8 cellular contexts compared by ENCODE assay signal in genomic region chr12:92145731-92146496, GRCh38. TPM values are rescaled to one million over a fixed set of nuclear protein-coding genes. Genes with fewer than 3 reads are reported as not detected.
DNase-seq lines count a peak whose midpoint lies in the region; ATAC-seq and TF ChIP-seq lines count a peak whose summit lies in the region.

BTG1 (minus strand) TSS chr12:92145846; CDS start chr12:92145535, 311 bp downstream.

- peaks cover 10% of the 10 kb centered on the region for H3K36me3 ChIP-seq in thymus (ENCODE audit: control insufficient read depth, insufficient read depth)

- no peak for TF ChIP-seq CTCF in GM12864 (IDR thresholded peaks at IDR 0.05; ENCODE audit: low read depth, low read length, missing control alignments)
- TF ChIP-seq CTCF in osteocyte (IDR thresholded peaks at IDR 0.05), result no peak

- DNase-seq in GM12864 (ENCODE audit: low read depth) (peak; percentile 99), NCI-H1417 (lab: John Stamatoyannopoulos, UW) (peak; percentile 100), SW 1271 (lab: John Stamatoyannopoulos, UW) (peak; percentile 98 to 99), head of caudate nucleus (peak; percentile 98 to 100 (median 100)), osteocyte (ENCODE audit: extremely low spot score, unreplicated experiment) (peak; percentile 100)
- peak; percentile 94 for DNase-seq in activated naive CD8-positive, alpha-beta T cell treated with anti-CD3 and anti-CD28 coated beads, Interleukin-2, amount 50 U/mL, for 16 hours (ENCODE audit: low read depth, low spot score)

- peaks cover 32% of the 10 kb centered on the region for H3K36me3 Mint-ChIP-seq in osteocyte (ENCODE audit: unreplicated experiment)

- H3K4me3 ChIP-seq in GM12864 (ENCODE audit: low read depth, low read length) (peak within 1 kb of the TSS; percentile 99), thymus (ENCODE audit: low read length) (peak within 1 kb of the TSS; percentile 85)

- WGBS in thymus, result under 1% methylated on average over 61 of the region's 61 CpGs

- intact Hi-C loops in head of caudate nucleus (cut with DNase I), result loop anchor here (5.0 to 10.0 kb wide), 4 partner anchors 139 to 764 kb away; no protein-coding TSS in a partner anchor

- H3K9me3 Mint-ChIP-seq in osteocyte (ENCODE audit: unreplicated experiment), result no peaks in the 10 kb centered on the region

- ATAC-seq in HG02759 (IDR thresholded peaks at IDR 0.05; ENCODE audit: unreplicated experiment), result peak; percentile 74

- H3K4me3 Mint-ChIP-seq in osteocyte (ENCODE audit: unreplicated experiment), result peak within 1 kb of the TSS; percentile 99

- H3K27me3 Mint-ChIP-seq in osteocyte (ENCODE audit: unreplicated experiment), result no peaks in the 10 kb centered on the region

- peak within 1 kb of the TSS; percentile 99 for H3K27ac Mint-ChIP-seq in osteocyte (ENCODE audit: unreplicated experiment)

- peak within 1 kb of the TSS; percentile 99 for H3K27ac ChIP-seq in thymus (ENCODE audit: low read depth)

- no peaks in the 10 kb centered on the region for H3K27me3 ChIP-seq in thymus (ENCODE audit: control insufficient read depth, insufficient read depth)

- peaks cover 44% of the 10 kb centered on the region for H3K4me1 Mint-ChIP-seq in osteocyte (ENCODE audit: unreplicated experiment)

- peaks cover 4% of the 10 kb centered on the region for H3K4me1 ChIP-seq in thymus (ENCODE audit: control insufficient read depth, insufficient read depth, low read length)

- H3K9me3 ChIP-seq in thymus (ENCODE audit: control insufficient read depth), result no peaks in the 10 kb centered on the region

RNA-seq across cellular contexts. Expression of gene BTG1, which starts in this region (rescaled TPM):
- total RNA-seq in osteocyte, result 107 and 121 TPM in 2 replicates
- polyA plus RNA-seq in thymus, result 313 TPM

Comparison
In these comparisons a context has a peak if more than half of its experiments do, and no peak if none do; other contexts are left out.
1. Peak in every context shown above with its lines: DNase-seq, ATAC-seq, H3K4me3 ChIP-seq and H3K27ac ChIP-seq.